In genomic region chr10:96560489-96560888, GRCh38 we compare ENCODE assay signal across 25 cellular contexts. TPM values are rescaled to one million over a fixed set of nuclear protein-coding genes. Genes with fewer than 3 reads are reported as not detected.
"Had no signal": no experiment of that assay in that cellular context is flagged by ENCODE, and none has a peak within 500 bp of the region (broad histone marks: within the 10 kb centered on the region; RNA-seq: fewer than 3 reads in every experiment).

No MANE protein-coding gene starts in this region.

- H3K4me3 Mint-ChIP-seq: activated CD4-positive, alpha-beta memory T cell treated with anti-CD3 and anti-CD28 coated beads, Interleukin-2, amount 10 ng/mL, durations not matched to agents 7 days and 5 days; activated CD4-positive, alpha-beta T cell treated with anti-CD3 and anti-CD28 coated beads, Interleukin-2, amount 10 ng/mL, durations not matched to agents 7 days and 5 days; activated naive CD4-positive, alpha-beta T cell treated with anti-CD3 and anti-CD28 coated beads, Interleukin-2, amount 10 ng/mL, durations not matched to agents 7 days and 5 days; activated T-cell treated with anti-CD3 and anti-CD28 coated beads, Interleukin-2, amount 50 U/mL, for 24 hours; activated T-cell treated with anti-CD3 and anti-CD28 coated beads, Interleukin-2, amount 50 U/mL, for 72 hours; central memory CD8-positive, alpha-beta T cell had no signal

- H3K27me3 Mint-ChIP-seq: activated CD4-positive, alpha-beta memory T cell treated with anti-CD3 and anti-CD28 coated beads, Interleukin-2, amount 10 ng/mL, durations not matched to agents 7 days and 5 days; activated CD4-positive, alpha-beta T cell treated with anti-CD3 and anti-CD28 coated beads, Interleukin-2, amount 10 ng/mL, durations not matched to agents 7 days and 5 days; activated naive CD4-positive, alpha-beta T cell treated with anti-CD3 and anti-CD28 coated beads, Interleukin-2, amount 10 ng/mL, durations not matched to agents 7 days and 5 days; activated T-cell treated with anti-CD3 and anti-CD28 coated beads, Interleukin-2, amount 50 U/mL, for 24 hours; central memory CD8-positive, alpha-beta T cell had no signal

- H3K4me1 Mint-ChIP-seq: activated CD4-positive, alpha-beta T cell treated with anti-CD3 and anti-CD28 coated beads, Interleukin-2, amount 10 ng/mL, durations not matched to agents 7 days and 5 days; activated naive CD4-positive, alpha-beta T cell treated with anti-CD3 and anti-CD28 coated beads, Interleukin-2, amount 10 ng/mL, durations not matched to agents 7 days and 5 days had no signal

- H3K9me3 ChIP-seq: colonic mucosa, esophagus squamous epithelium, gastroesophageal sphincter, heart right ventricle had no signal

- H3K4me1 ChIP-seq: colonic mucosa, esophagus squamous epithelium had no signal

- H3K9me3 Mint-ChIP-seq: activated CD4-positive, alpha-beta memory T cell treated with anti-CD3 and anti-CD28 coated beads, Interleukin-2, amount 10 ng/mL, durations not matched to agents 7 days and 5 days; activated CD4-positive, alpha-beta T cell treated with anti-CD3 and anti-CD28 coated beads, Interleukin-2, amount 10 ng/mL, durations not matched to agents 7 days and 5 days; activated naive CD4-positive, alpha-beta T cell treated with anti-CD3 and anti-CD28 coated beads, Interleukin-2, amount 10 ng/mL, durations not matched to agents 7 days and 5 days; activated T-cell treated with anti-CD3 and anti-CD28 coated beads, Interleukin-2, amount 50 U/mL, for 24 hours; activated T-cell treated with anti-CD3 and anti-CD28 coated beads, Interleukin-2, amount 50 U/mL, for 72 hours; central memory CD8-positive, alpha-beta T cell had no signal

- DNase-seq: activated CD4-positive, alpha-beta memory T cell treated with anti-CD3 and anti-CD28 coated beads, Interleukin-2, amount 10 ng/mL, durations not matched to agents 7 days and 5 days; activated CD4-positive, alpha-beta T cell treated with anti-CD3 and anti-CD28 coated beads for 4 hours; activated CD4-positive, alpha-beta T cell treated with anti-CD3 and anti-CD28 coated beads, Interleukin-2, amount 10 ng/mL, durations not matched to agents 7 days and 5 days; activated CD4-positive, alpha-beta T cell treated with anti-CD3 and anti-CD28 coated beads, Interleukin-2, amount 50 U/mL, for 4 hours; activated CD4-positive, CD25-positive, alpha-beta regulatory T cell; activated CD4-positive, CD25-positive, alpha-beta regulatory T cell treated with anti-CD3 and anti-CD28 coated beads, Interleukin-2, amount 50 U/mL, for 72 hours; activated CD8-positive, alpha-beta memory T cell treated with anti-CD3 and anti-CD28 coated beads, Interleukin-2, amount 50 U/mL, for 48 hours; activated gamma-delta T cell; activated naive CD4-positive, alpha-beta T cell; activated naive CD4-positive, alpha-beta T cell treated with anti-CD3 and anti-CD28 coated beads, Interleukin-2, amount 10 ng/mL, durations not matched to agents 7 days and 5 days; activated T-cell treated with anti-CD3 and anti-CD28 coated beads for 4 hours; activated T-cell treated with anti-CD3 and anti-CD28 coated beads, Interleukin-2, amount 50 U/mL, for 24 hours; activated T-cell treated with anti-CD3 and anti-CD28 coated beads, Interleukin-2, amount 50 U/mL, for 72 hours; amniotic stem cell; anterior cingulate cortex; brain microvascular endothelial cell; colonic mucosa; effector CD8-positive, alpha-beta T cell; esophagus squamous epithelium; foreskin melanocyte; heart right ventricle; T-helper 2 cell had no signal

- ATAC-seq: activated T-cell treated with anti-CD3 and anti-CD28 coated beads, Interleukin-2, amount 50 U/mL, for 72 hours; gastroesophageal sphincter; heart right ventricle had no signal

- H3K27me3 ChIP-seq: brain microvascular endothelial cell, colonic mucosa, esophagus squamous epithelium, gastroesophageal sphincter, heart right ventricle had no signal

- H3K27ac Mint-ChIP-seq: activated CD4-positive, alpha-beta memory T cell treated with anti-CD3 and anti-CD28 coated beads, Interleukin-2, amount 10 ng/mL, durations not matched to agents 7 days and 5 days; activated CD4-positive, alpha-beta T cell treated with anti-CD3 and anti-CD28 coated beads, Interleukin-2, amount 10 ng/mL, durations not matched to agents 7 days and 5 days; activated naive CD4-positive, alpha-beta T cell treated with anti-CD3 and anti-CD28 coated beads, Interleukin-2, amount 10 ng/mL, durations not matched to agents 7 days and 5 days; activated T-cell treated with anti-CD3 and anti-CD28 coated beads, Interleukin-2, amount 50 U/mL, for 24 hours; activated T-cell treated with anti-CD3 and anti-CD28 coated beads, Interleukin-2, amount 50 U/mL, for 72 hours had no signal

- H3K4me3 ChIP-seq: colonic mucosa, esophagus squamous epithelium, gastroesophageal sphincter, heart right ventricle had no signal

- H3K27ac ChIP-seq: brain microvascular endothelial cell, epithelial cell of prostate, esophagus squamous epithelium, gastroesophageal sphincter, heart right ventricle had no signal

RNA-seq across cellular contexts. Expression of gene TLL2, which starts 46.8 kb away (rescaled TPM):
- total RNA-seq: activated CD4-positive, alpha-beta memory T cell treated with anti-CD3 and anti-CD28 coated beads, Interleukin-2, amount 10 ng/mL, durations not matched to agents 7 days and 5 days had no signal
